ENCODE assay signal across 8 cellular contexts in genomic region chr15:40097968-40098476, GRCh38. TPM values are rescaled to one million over a fixed set of nuclear protein-coding genes. Genes with fewer than 3 reads are reported as not detected.
DNase-seq lines count a peak whose midpoint lies in the region; ATAC-seq, FAIRE-seq and TF ChIP-seq lines count a peak whose summit lies in the region.

No MANE protein-coding gene starts in this region.

- no peaks in the 10 kb centered on the region for H4K20me1 ChIP-seq in osteoblast (ENCODE audit: insufficient read depth, low read length)

- H3K36me3 ChIP-seq in osteoblast (ENCODE audit: insufficient read depth, low read length) = no peaks in the 10 kb centered on the region

- H3K4me3 ChIP-seq in NB4 (ENCODE audit: low read depth, low read length) (peak overlapping the region; percentile 42), osteoblast (ENCODE audit: insufficient read depth, low read length) (no peak overlapping the region)

- peak overlapping the region; percentile 81 for H2AFZ ChIP-seq in osteoblast (ENCODE audit: low read length)

- DNase-seq in GM18507 (ENCODE audit: extremely low spot score, insufficient read length, low read depth) (no peak), NB4 (ENCODE audit: low read depth) (peak; percentile 84), cerebellar cortex (ENCODE audit: low spot score) (peak; percentile 30), osteoblast (ENCODE audit: insufficient read length, low spot score, missing footprints) (peak; percentile 51), germinal center (ENCODE audit: low spot score) (no peak), T-helper 9 cell (no peak)

- no peak for ATAC-seq in HG03139 (IDR thresholded peaks at IDR 0.05; ENCODE audit: unreplicated experiment)
- ATAC-seq in GM18517 (IDR thresholded peaks at IDR 0.05; ENCODE audit: unreplicated experiment) = no peak

- H3K79me2 ChIP-seq in osteoblast (ENCODE audit: insufficient read depth, low read length) = no peaks in the 10 kb centered on the region

- no peaks in the 10 kb centered on the region for H3K27me3 ChIP-seq in osteoblast (ENCODE audit: insufficient read depth, low read length)

- peaks cover 34% of the 10 kb centered on the region for H3K4me1 ChIP-seq in osteoblast (ENCODE audit: insufficient read depth, low read length)

- peak overlapping the region; percentile 81 for H3K27ac ChIP-seq in osteoblast (ENCODE audit: low read depth, low read length)

- H3K9me3 ChIP-seq in osteoblast (ENCODE audit: low read depth, low read length) = no peaks in the 10 kb centered on the region

- TF ChIP-seq CTCF in NB4 (IDR thresholded peaks at IDR 0.05; ENCODE audit: low read depth, low read length) = no peak
- no peak for TF ChIP-seq CTCF in osteoblast (IDR thresholded peaks at IDR 0.05; ENCODE audit: extremely low read depth, low read depth, low read length)

- FAIRE-seq in GM18507 (lab: Jason Lieb, UNC) = peak; percentile 42

- TF ChIP-seq POLR2A in NB4 (IDR thresholded peaks at IDR 0.05; ENCODE audit: extremely low read depth, insufficient read length) = peak; percentile 32

- H3K4me2 ChIP-seq in osteoblast (ENCODE audit: insufficient read depth, low read length) = peak overlapping the region; percentile 70

RNA-seq across cellular contexts. Expression of gene BMF, which starts 10.7 kb away (rescaled TPM):
- 8.0 TPM in 2 replicates for total RNA-seq in osteoblast

RNA-seq across cellular contexts. Expression of gene SRP14, which starts 59.0 kb away (rescaled TPM):
- 81.4 and 97.2 TPM in 2 replicates for total RNA-seq in osteoblast

Comparison
In these comparisons a context has a peak if more than half of its experiments do, and no peak if none do; other contexts are left out.
1. DNase-seq: peak in NB4 (single experiment), cerebellar cortex (single experiment) and osteoblast (single experiment); none in GM18507 (single experiment), germinal center (single experiment) and T-helper 9 cell (single experiment).